16 cellular contexts compared by ENCODE assay signal in the genomic region with DNA sequence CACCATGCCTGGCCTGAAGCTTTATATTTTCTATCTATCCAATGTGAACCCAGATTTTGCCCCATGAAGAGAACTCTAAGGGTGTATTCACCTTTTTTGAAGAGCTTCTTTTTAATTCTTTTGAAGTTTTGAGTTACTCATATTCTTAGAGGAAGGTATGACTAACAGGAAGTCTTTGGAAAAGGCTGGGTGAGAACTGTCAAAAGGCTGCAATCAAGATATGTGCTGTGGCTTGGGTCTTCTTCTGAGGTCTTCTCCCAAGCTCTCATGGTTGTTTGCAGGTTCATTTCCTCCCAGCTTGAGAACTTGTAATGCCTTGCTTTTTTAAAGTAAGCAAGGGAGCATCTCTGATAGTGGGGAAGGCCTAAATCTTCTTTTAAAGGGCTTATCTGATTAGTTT. TPM values are rescaled to one million over a fixed set of nuclear protein-coding genes. Genes with fewer than 3 reads are reported as not detected.
DNase-seq lines count a peak whose midpoint lies in the region; ATAC-seq and TF ChIP-seq lines count a peak whose summit lies in the region.
"Had no signal": no experiment of that assay in that cellular context is flagged by ENCODE, and none has a peak within 500 bp of the region (broad histone marks: within the 10 kb centered on the region; RNA-seq: fewer than 3 reads in every experiment).

No MANE protein-coding gene starts in this region.

- H3K27ac ChIP-seq in breast epithelium (no peak overlapping the region), RWPE1 (no peak overlapping the region)
- H3K27ac ChIP-seq: vagina had no signal

- no peak overlapping the region for H3K4me3 Mint-ChIP-seq in MCF 10A (ENCODE audit: unreplicated experiment)
- H3K4me3 Mint-ChIP-seq in activated naive CD8-positive, alpha-beta T cell treated with anti-CD3 and anti-CD28 coated beads, Interleukin-2, amount 10 ng/mL, durations not matched to agents 7 days and 5 days: peak overlapping the region; percentile 49
- peak overlapping the region; percentile 3 for H3K4me3 Mint-ChIP-seq in stimulated activated naive CD8-positive, alpha-beta T cell treated with anti-CD3 and anti-CD28 coated beads, Interleukin-15, Interleukin-2, amounts not matched to agents 100 ng/mL and 50 ng/mL, for 24 hours

- peaks cover 5% of the 10 kb centered on the region for H3K4me1 Mint-ChIP-seq in MCF 10A (ENCODE audit: insufficient read depth, unreplicated experiment)
- H3K4me1 Mint-ChIP-seq in activated naive CD8-positive, alpha-beta T cell treated with anti-CD3 and anti-CD28 coated beads, Interleukin-2, amount 10 ng/mL, durations not matched to agents 7 days and 5 days: peaks cover 23% of the 10 kb centered on the region
- H3K4me1 Mint-ChIP-seq in stimulated activated naive CD8-positive, alpha-beta T cell treated with anti-CD3 and anti-CD28 coated beads, Interleukin-15, Interleukin-2, amounts not matched to agents 100 ng/mL and 50 ng/mL, for 24 hours (ENCODE audit: low read depth): peaks cover 42% of the 10 kb centered on the region

- DNase-seq in MCF 10A (ENCODE audit: unreplicated experiment): peak; percentile 26
- DNase-seq in breast epithelium (ENCODE audit: low spot score in 2 of 2): no peak
- DNase-seq in RWPE1 (ENCODE audit: low spot score): peak; percentile 26
- no peak for DNase-seq in activated naive CD8-positive, alpha-beta T cell treated with anti-CD3 and anti-CD28 coated beads, Interleukin-2, amount 10 ng/mL, durations not matched to agents 7 days and 5 days
- no peak for DNase-seq in NCI-H2081 treated with DMSO at 0.1 percent for 48 hours (lab: John Stamatoyannopoulos, UW)
- DNase-seq in HuH-7 (ENCODE audit: low spot score): no peak
- DNase-seq: effector CD4-positive, alpha-beta T cell; MV-4-11; NCI-H2227 treated with DMSO at 0.1 percent for 48 hours; SW 1271 had no signal

- H3K36me3 ChIP-seq in breast epithelium: no peaks in the 10 kb centered on the region
- H3K36me3 ChIP-seq: vagina had no signal

- no peak for TF ChIP-seq POLR2A in breast epithelium (IDR thresholded peaks at IDR 0.05)

- H3K9me3 ChIP-seq in breast epithelium: peaks cover 0 to 7% of the 10 kb centered on the region in 2 donors
- H3K9me3 ChIP-seq: vagina had no signal

- CTCF ChIA-PET in MCF 10A (lab: Yijun Ruan, JAX) (no interaction called here), RWPE1 (lab: Yijun Ruan, JAX) (no interaction called here)

- peak; percentile 97 for ATAC-seq in activated naive CD8-positive, alpha-beta T cell treated with anti-CD3 and anti-CD28 coated beads, Interleukin-2, amount 10 ng/mL, durations not matched to agents 7 days and 5 days (ENCODE audit: low read depth)
- no peak for ATAC-seq in HG03521 (IDR thresholded peaks at IDR 0.05; ENCODE audit: unreplicated experiment)

- no peaks in the 10 kb centered on the region for H3K27me3 Mint-ChIP-seq in MCF 10A (ENCODE audit: insufficient read depth, unreplicated experiment)
- peaks cover 2% of the 10 kb centered on the region for H3K27me3 Mint-ChIP-seq in activated naive CD8-positive, alpha-beta T cell treated with anti-CD3 and anti-CD28 coated beads, Interleukin-2, amount 10 ng/mL, durations not matched to agents 7 days and 5 days
- H3K27me3 Mint-ChIP-seq in stimulated activated naive CD8-positive, alpha-beta T cell treated with anti-CD3 and anti-CD28 coated beads, Interleukin-15, Interleukin-2, amounts not matched to agents 100 ng/mL and 50 ng/mL, for 24 hours: no peaks in the 10 kb centered on the region

- H3K27ac Mint-ChIP-seq in MCF 10A (ENCODE audit: low read depth, unreplicated experiment): no peak overlapping the region
- peak overlapping the region; percentile 86 for H3K27ac Mint-ChIP-seq in activated naive CD8-positive, alpha-beta T cell treated with anti-CD3 and anti-CD28 coated beads, Interleukin-2, amount 10 ng/mL, durations not matched to agents 7 days and 5 days
- H3K27ac Mint-ChIP-seq in stimulated activated naive CD8-positive, alpha-beta T cell treated with anti-CD3 and anti-CD28 coated beads, Interleukin-15, Interleukin-2, amounts not matched to agents 100 ng/mL and 50 ng/mL, for 24 hours: peak overlapping the region; percentile 3

- H3K27me3 ChIP-seq in breast epithelium: no peaks in the 10 kb centered on the region
- H3K27me3 ChIP-seq: vagina had no signal

- H3K4me1 ChIP-seq in breast epithelium: no peaks in the 10 kb centered on the region
- H3K4me1 ChIP-seq: vagina had no signal

- POLR2A ChIA-PET in MCF 10A (lab: Yijun Ruan, JAX) (no interaction called here), RWPE1 (lab: Yijun Ruan, JAX; ENCODE audit: low non-redundant PET) (no interaction called here)
- POLR2A ChIA-PET in activated naive CD8-positive, alpha-beta T cell treated with anti-CD3 and anti-CD28 coated beads, Interleukin-2, amount 10 ng/mL, durations not matched to agents 7 days and 5 days (lab: Charles Lee): interaction anchor here (0.6 to 1.4 kb wide), 4 partner anchors 56 to 443 kb away, joined by 4 to 7 read pairs (median 4); a partner anchor contains a TSS

- intact Hi-C loops in MCF 10A (cut with micrococcal nuclease) (no loop called here), breast epithelium (cut with DNase I; ENCODE audit: low total_unique reads) (no loop called here)

- no peaks in the 10 kb centered on the region for H3K36me3 Mint-ChIP-seq in MCF 10A (ENCODE audit: insufficient read depth, unreplicated experiment)
- peaks cover 4% of the 10 kb centered on the region for H3K36me3 Mint-ChIP-seq in activated naive CD8-positive, alpha-beta T cell treated with anti-CD3 and anti-CD28 coated beads, Interleukin-2, amount 10 ng/mL, durations not matched to agents 7 days and 5 days
- no peaks in the 10 kb centered on the region for H3K36me3 Mint-ChIP-seq in stimulated activated naive CD8-positive, alpha-beta T cell treated with anti-CD3 and anti-CD28 coated beads, Interleukin-15, Interleukin-2, amounts not matched to agents 100 ng/mL and 50 ng/mL, for 24 hours (ENCODE audit: low read depth)

- H3K4me3 ChIP-seq in breast epithelium: no peak overlapping the region
- H3K4me3 ChIP-seq: vagina had no signal

- BruUV-seq in MCF 10A (replicated peaks; lab: Mats Ljungman, UMichigan): no TSS peak

- TF ChIP-seq CTCF in MCF 10A (IDR thresholded peaks at IDR 0.05; ENCODE audit: unreplicated experiment) (no peak), breast epithelium (IDR thresholded peaks at IDR 0.05) (no peak), RWPE1 (conservative IDR thresholded peaks at IDR 0.05; ENCODE audit: low read depth) (no peak)

- peaks cover 11% of the 10 kb centered on the region for H3K9me3 Mint-ChIP-seq in MCF 10A (ENCODE audit: unreplicated experiment)
- H3K9me3 Mint-ChIP-seq in activated naive CD8-positive, alpha-beta T cell treated with anti-CD3 and anti-CD28 coated beads, Interleukin-2, amount 10 ng/mL, durations not matched to agents 7 days and 5 days: peaks cover 6% of the 10 kb centered on the region
- H3K9me3 Mint-ChIP-seq in stimulated activated naive CD8-positive, alpha-beta T cell treated with anti-CD3 and anti-CD28 coated beads, Interleukin-15, Interleukin-2, amounts not matched to agents 100 ng/mL and 50 ng/mL, for 24 hours: no peaks in the 10 kb centered on the region

RNA-seq across cellular contexts. Expression of a gene that starts 3.1 kb away (rescaled TPM):
- total RNA-seq in MCF 10A (2022) (not detected in 2 replicates), breast epithelium (not detected)
- not detected for total RNA-seq in activated naive CD8-positive, alpha-beta T cell treated with anti-CD3 and anti-CD28 coated beads, Interleukin-2, amount 10 ng/mL, durations not matched to agents 7 days and 5 days
- total RNA-seq: activated CD8-positive, alpha-beta memory T cell treated with anti-CD3 and anti-CD28 coated beads for 36 hours; frontal cortex; H1; vagina had no signal

RNA-seq across cellular contexts. Expression of a gene that starts 56.1 kb away (rescaled TPM):
- 17.7 and 19.1 TPM in 2 replicates for total RNA-seq in MCF 10A (2022)
- total RNA-seq in breast epithelium: 1 to 10 TPM; 5.2 to 7.8 (median 7.2) TPM
- total RNA-seq in activated naive CD8-positive, alpha-beta T cell treated with anti-CD3 and anti-CD28 coated beads, Interleukin-2, amount 10 ng/mL, durations not matched to agents 7 days and 5 days: 1 to 10 TPM; 5.5 to 6.3 TPM

Comparison
In these comparisons a context has a peak if more than half of its experiments do, and no peak if none do; other contexts are left out.
1. DNase-seq: peak in MCF 10A (single experiment) and RWPE1 (single experiment); none in breast epithelium (0 of 2), activated naive CD8-positive, alpha-beta T cell treated with anti-CD3 and anti-CD28 coated beads, Interleukin-2, amount 10 ng/mL, durations not matched to agents 7 days and 5 days (single experiment), NCI-H2081 treated with DMSO at 0.1 percent for 48 hours (single experiment) and HuH-7 (single experiment).